ENCODE assay signal across 11 cellular contexts in genomic region chr3:50263443-50264388, GRCh38. TPM values are rescaled to one million over a fixed set of nuclear protein-coding genes. Genes with fewer than 3 reads are reported as not detected.
DNase-seq lines count a peak whose midpoint lies in the region; ATAC-seq and TF ChIP-seq lines count a peak whose summit lies in the region.
"Had no signal": no experiment of that assay in that cellular context is flagged by ENCODE, and none has a peak within 500 bp of the region (broad histone marks: within the 10 kb centered on the region; RNA-seq: fewer than 3 reads in every experiment).

No MANE protein-coding gene starts in this region.

- 70% methylated on average over 6 of the region's 6 CpGs for WGBS in body of pancreas, 2 donors
- WGBS in mesendoderm (ENCODE audit: extremely low coverage, insufficient coverage, low lambda C conversion rate): no CpG with 5 or more reads among the region's 6 CpGs

- no peak overlapping the region for H2BK15ac ChIP-seq in mesendoderm (replicated peaks; ENCODE audit: low read depth)

- peak overlapping the region; percentile 80 for H2BK5ac ChIP-seq in mesendoderm (ENCODE audit: low read length)

- no peak overlapping the region for H3K4me3 ChIP-seq in body of pancreas
- H3K4me3 ChIP-seq in mesendoderm (ENCODE audit: low read length): no peak overlapping the region

- H2BK120ac ChIP-seq in mesendoderm (ENCODE audit: low read depth, low read length): no peak overlapping the region

- no peak overlapping the region for H4K8ac ChIP-seq in mesendoderm (ENCODE audit: low read depth, low read length)

- H4K5ac ChIP-seq in mesendoderm (ENCODE audit: low read length): no peak overlapping the region

- H3K9me3 ChIP-seq in body of pancreas: no peaks in the 10 kb centered on the region

- H3K4me1 Mint-ChIP-seq in HFFc6 (ENCODE audit: low read depth): peaks cover 52% of the 10 kb centered on the region

- DNase-seq in HFFc6: no peak
- DNase-seq in body of pancreas: no peak
- no peak for DNase-seq in mesendoderm
- peak in 2 of 49 donors; percentile 12 to 35 for DNase-seq in substantia nigra (lab: John Stamatoyannopoulos, UW)
- no peak for DNase-seq in GM19238 (ENCODE audit: insufficient read length, low spot score)
- no peak for DNase-seq in mucosa of gallbladder (ENCODE audit: low spot score)
- no peak for DNase-seq in activated effector memory CD4-positive, alpha-beta T cell treated with Interleukin-2 at 50 U/mL for 16 hours
- DNase-seq: T-helper 1 cell had no signal

- TF ChIP-seq CTCF in HFFc6 (IDR thresholded peaks at IDR 0.05) (no peak), body of pancreas (IDR thresholded peaks at IDR 0.05) (no peak)

- H3K9me3 Mint-ChIP-seq in HFFc6: no peaks in the 10 kb centered on the region
- H3K9me3 Mint-ChIP-seq: IgD-negative memory B cell had no signal

- H3K27me3 ChIP-seq in body of pancreas: no peaks in the 10 kb centered on the region
- H3K27me3 ChIP-seq in mesendoderm (ENCODE audit: insufficient read depth, low read length, poor library complexity): no peaks in the 10 kb centered on the region

- no peaks in the 10 kb centered on the region for H3K79me1 ChIP-seq in mesendoderm (ENCODE audit: low read length)

- ATAC-seq in body of pancreas (no peak), GM18873 (IDR thresholded peaks at IDR 0.05; ENCODE audit: low FRiP score, unreplicated experiment) (no peak)

- H3K27ac ChIP-seq in body of pancreas (peak overlapping the region; percentile 93 to 97 (median 94)), mesendoderm (ENCODE audit: low read depth, low read length) (peak overlapping the region; percentile 77), substantia nigra (ENCODE audit: low read depth, low read length, poor library complexity, severe bottlenecking) (peak overlapping the region; percentile 98)

- peaks cover 12% of the 10 kb centered on the region for H3K27me3 Mint-ChIP-seq in HFFc6 (ENCODE audit: insufficient read depth)

- peak overlapping the region; percentile 12; the same call in 1 of the 2 replicates for H3K4me3 Mint-ChIP-seq in HFFc6
- H3K4me3 Mint-ChIP-seq: IgD-negative memory B cell had no signal

- H3K79me2 ChIP-seq in mesendoderm (ENCODE audit: control insufficient read depth, insufficient read depth, low read length): no peaks in the 10 kb centered on the region

- peak overlapping the region; percentile 11 for H3K18ac ChIP-seq in mesendoderm (ENCODE audit: low read length)

- no peak overlapping the region for H3K23ac ChIP-seq in mesendoderm (ENCODE audit: low read length)

- intact Hi-C loops in body of pancreas (cut with DNase I): no loop called here

- H3K4me1 ChIP-seq in body of pancreas (peaks cover 73% of the 10 kb centered on the region), mesendoderm (ENCODE audit: control insufficient read depth, low read depth, low read length) (peaks cover 14% of the 10 kb centered on the region)

- H3K9ac ChIP-seq in mesendoderm (ENCODE audit: low read length): peak overlapping the region; percentile 58

- H3K4ac ChIP-seq in mesendoderm (ENCODE audit: low read depth, low read length): peak overlapping the region; percentile 63

- H3K27ac Mint-ChIP-seq in HFFc6: peak overlapping the region; percentile 90

- H2AK5ac ChIP-seq in mesendoderm (ENCODE audit: low read length): peak overlapping the region; percentile 22

- no peaks in the 10 kb centered on the region for H3K36me3 Mint-ChIP-seq in HFFc6 (ENCODE audit: low read depth)
- H3K36me3 Mint-ChIP-seq: IgD-negative memory B cell had no signal

- peak overlapping the region; percentile 91 for H3K56ac ChIP-seq in mesendoderm (ENCODE audit: low read length)

- H3K36me3 ChIP-seq in body of pancreas (replicated peaks in 1 of 2; ENCODE audit: insufficient read depth in 1 of 2, low read depth in 2 of 2): no peaks in the 10 kb centered on the region
- no peaks in the 10 kb centered on the region for H3K36me3 ChIP-seq in mesendoderm (ENCODE audit: control insufficient read depth, insufficient read depth, low read length)

- TF ChIP-seq POLR2A in body of pancreas (IDR thresholded peaks at IDR 0.05): no peak

- H3K4me2 ChIP-seq in mesendoderm (ENCODE audit: low read length): no peak overlapping the region

RNA-seq across cellular contexts. Expression of gene SEMA3B, which starts 5.2 kb away (rescaled TPM):
- 10 to 100 TPM; 14.5 to 26.6 (median 24.7) TPM for total RNA-seq in HFFc6 (2021; fragmentation: NEBNext Ultra II Directional; extraction: Animal tissue kit (Norgen Biotek cat#: 25700))
- 100 to 1,000 TPM in 1 of 2 donors, 10 to 100 TPM in 1; 71.1 to 116 TPM for total RNA-seq in body of pancreas
- polyA plus RNA-seq in mesendoderm (2013, experiment 1 of 2): 1.9 TPM
- 2.2 TPM for polyA plus RNA-seq in mesendoderm (2013, experiment 2 of 2)
- total RNA-seq in mucosa of gallbladder: 87.0 TPM
- polyA plus RNA-seq: IgD-negative memory B cell had no signal

RNA-seq across cellular contexts. Expression of gene LSMEM2, which starts 15.2 kb away (rescaled TPM):
- under 1 TPM in 2 of 6 experiments, not detected in 4; 0.11 to 0.13 TPM for total RNA-seq in HFFc6 (2021; fragmentation: NEBNext Ultra II Directional; extraction: Animal tissue kit (Norgen Biotek cat#: 25700))
- total RNA-seq in body of pancreas (not detected), mucosa of gallbladder (0.95 TPM)
- polyA plus RNA-seq in mesendoderm (2013, experiment 1 of 2): 0.06 TPM
- 0.06 TPM for polyA plus RNA-seq in mesendoderm (2013, experiment 2 of 2)
- total RNA-seq: Daoy had no signal

RNA-seq across cellular contexts. Expression of gene GNAI2, which starts 27.7 kb away (rescaled TPM):
- 100 to 1,000 TPM; 532 to 617 (median 582) TPM for total RNA-seq in HFFc6 (2021; fragmentation: NEBNext Ultra II Directional; extraction: Animal tissue kit (Norgen Biotek cat#: 25700))
- total RNA-seq in body of pancreas (10 to 100 TPM; 46.2 to 53.7 TPM), mucosa of gallbladder (261 TPM)
- 218 TPM for polyA plus RNA-seq in mesendoderm (2013, experiment 1 of 2)
- polyA plus RNA-seq in mesendoderm (2013, experiment 2 of 2): 223 TPM

RNA-seq across cellular contexts. Expression of gene IFRD2, which starts 28.5 kb away (rescaled TPM):
- 100 to 1,000 TPM in 1 of 6 experiments, 10 to 100 TPM in 5; 71.2 to 102 (median 74.6) TPM for total RNA-seq in HFFc6 (2021; fragmentation: NEBNext Ultra II Directional; extraction: Animal tissue kit (Norgen Biotek cat#: 25700))
- total RNA-seq in body of pancreas (100 to 1,000 TPM in 1 of 2 donors, 10 to 100 TPM in 1; 75.8 to 103 TPM), mucosa of gallbladder (74.8 TPM)
- polyA plus RNA-seq in mesendoderm (2013, experiment 1 of 2): 76.8 TPM
- polyA plus RNA-seq in mesendoderm (2013, experiment 2 of 2): 74.0 TPM

RNA-seq across cellular contexts. Expression of gene HYAL3, which starts 35.5 kb away (rescaled TPM):
- 1 to 10 TPM; 4.7 to 8.3 (median 5.8) TPM for total RNA-seq in HFFc6 (2021; fragmentation: NEBNext Ultra II Directional; extraction: Animal tissue kit (Norgen Biotek cat#: 25700))
- total RNA-seq in body of pancreas (1 to 10 TPM in 1 of 2 donors, under 1 TPM in 1; 0.99 to 2.3 TPM), mucosa of gallbladder (7.8 TPM)
- polyA plus RNA-seq in mesendoderm (2013, experiment 1 of 2): 3.6 TPM
- 3.0 TPM for polyA plus RNA-seq in mesendoderm (2013, experiment 2 of 2)
